ENCODE assay signal across 9 cellular contexts in genomic region chrX:50635162-50635561, GRCh38.
"Had no signal": no experiment of that assay in that cellular context is flagged by ENCODE, and none has a peak within 500 bp of the region (broad histone marks: within the 10 kb centered on the region; RNA-seq: fewer than 3 reads in every experiment).

No MANE protein-coding gene starts in this region.

- FAIRE-seq: HTR-8/SVneo, K562 had no signal

- DNase-seq: GM23248, GOT3, H7, HFFc6, IMR-90 had no signal

- ATAC-seq: HCT116, K562 had no signal

- H3K9ac ChIP-seq: GM23248 had no signal

- H2AFZ ChIP-seq: GM23248 had no signal

- H3K36me3 ChIP-seq: HAP-1 had no signal

- H3K4me3 ChIP-seq: GM23248, HAP-1, K562 had no signal

- H3K27ac ChIP-seq: GM23248 had no signal

- H3K9me3 ChIP-seq: HAP-1 had no signal
